ENCODE assay signal across 1 cellular context in the genomic region with DNA sequence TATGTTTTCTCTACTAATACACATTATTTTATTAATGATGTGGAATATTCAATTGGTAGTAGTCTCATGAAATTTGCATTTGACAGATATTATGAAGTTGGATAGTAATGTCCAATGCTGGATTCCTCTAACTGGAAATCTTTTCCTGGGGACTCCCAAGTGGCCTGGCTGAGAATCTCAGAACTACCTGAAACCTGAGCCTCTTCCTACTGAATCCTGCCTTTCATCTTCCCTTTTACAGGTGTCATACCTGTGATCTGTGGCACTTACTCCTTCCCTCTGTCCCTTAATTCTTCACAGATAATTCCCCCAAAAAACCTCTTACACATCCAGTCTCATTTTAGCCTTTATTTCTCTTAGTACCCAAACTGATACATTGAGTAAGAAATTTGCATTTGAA.
TF ChIP-seq lines count a peak whose summit lies in the region.

No MANE protein-coding gene starts in this region.

TF ChIP-seq in GM23338, 12 proteins besides CTCF, POLR2A, EP300 and RAD21 (continued from another document):
- TF ChIP-seq, protein P1, sequence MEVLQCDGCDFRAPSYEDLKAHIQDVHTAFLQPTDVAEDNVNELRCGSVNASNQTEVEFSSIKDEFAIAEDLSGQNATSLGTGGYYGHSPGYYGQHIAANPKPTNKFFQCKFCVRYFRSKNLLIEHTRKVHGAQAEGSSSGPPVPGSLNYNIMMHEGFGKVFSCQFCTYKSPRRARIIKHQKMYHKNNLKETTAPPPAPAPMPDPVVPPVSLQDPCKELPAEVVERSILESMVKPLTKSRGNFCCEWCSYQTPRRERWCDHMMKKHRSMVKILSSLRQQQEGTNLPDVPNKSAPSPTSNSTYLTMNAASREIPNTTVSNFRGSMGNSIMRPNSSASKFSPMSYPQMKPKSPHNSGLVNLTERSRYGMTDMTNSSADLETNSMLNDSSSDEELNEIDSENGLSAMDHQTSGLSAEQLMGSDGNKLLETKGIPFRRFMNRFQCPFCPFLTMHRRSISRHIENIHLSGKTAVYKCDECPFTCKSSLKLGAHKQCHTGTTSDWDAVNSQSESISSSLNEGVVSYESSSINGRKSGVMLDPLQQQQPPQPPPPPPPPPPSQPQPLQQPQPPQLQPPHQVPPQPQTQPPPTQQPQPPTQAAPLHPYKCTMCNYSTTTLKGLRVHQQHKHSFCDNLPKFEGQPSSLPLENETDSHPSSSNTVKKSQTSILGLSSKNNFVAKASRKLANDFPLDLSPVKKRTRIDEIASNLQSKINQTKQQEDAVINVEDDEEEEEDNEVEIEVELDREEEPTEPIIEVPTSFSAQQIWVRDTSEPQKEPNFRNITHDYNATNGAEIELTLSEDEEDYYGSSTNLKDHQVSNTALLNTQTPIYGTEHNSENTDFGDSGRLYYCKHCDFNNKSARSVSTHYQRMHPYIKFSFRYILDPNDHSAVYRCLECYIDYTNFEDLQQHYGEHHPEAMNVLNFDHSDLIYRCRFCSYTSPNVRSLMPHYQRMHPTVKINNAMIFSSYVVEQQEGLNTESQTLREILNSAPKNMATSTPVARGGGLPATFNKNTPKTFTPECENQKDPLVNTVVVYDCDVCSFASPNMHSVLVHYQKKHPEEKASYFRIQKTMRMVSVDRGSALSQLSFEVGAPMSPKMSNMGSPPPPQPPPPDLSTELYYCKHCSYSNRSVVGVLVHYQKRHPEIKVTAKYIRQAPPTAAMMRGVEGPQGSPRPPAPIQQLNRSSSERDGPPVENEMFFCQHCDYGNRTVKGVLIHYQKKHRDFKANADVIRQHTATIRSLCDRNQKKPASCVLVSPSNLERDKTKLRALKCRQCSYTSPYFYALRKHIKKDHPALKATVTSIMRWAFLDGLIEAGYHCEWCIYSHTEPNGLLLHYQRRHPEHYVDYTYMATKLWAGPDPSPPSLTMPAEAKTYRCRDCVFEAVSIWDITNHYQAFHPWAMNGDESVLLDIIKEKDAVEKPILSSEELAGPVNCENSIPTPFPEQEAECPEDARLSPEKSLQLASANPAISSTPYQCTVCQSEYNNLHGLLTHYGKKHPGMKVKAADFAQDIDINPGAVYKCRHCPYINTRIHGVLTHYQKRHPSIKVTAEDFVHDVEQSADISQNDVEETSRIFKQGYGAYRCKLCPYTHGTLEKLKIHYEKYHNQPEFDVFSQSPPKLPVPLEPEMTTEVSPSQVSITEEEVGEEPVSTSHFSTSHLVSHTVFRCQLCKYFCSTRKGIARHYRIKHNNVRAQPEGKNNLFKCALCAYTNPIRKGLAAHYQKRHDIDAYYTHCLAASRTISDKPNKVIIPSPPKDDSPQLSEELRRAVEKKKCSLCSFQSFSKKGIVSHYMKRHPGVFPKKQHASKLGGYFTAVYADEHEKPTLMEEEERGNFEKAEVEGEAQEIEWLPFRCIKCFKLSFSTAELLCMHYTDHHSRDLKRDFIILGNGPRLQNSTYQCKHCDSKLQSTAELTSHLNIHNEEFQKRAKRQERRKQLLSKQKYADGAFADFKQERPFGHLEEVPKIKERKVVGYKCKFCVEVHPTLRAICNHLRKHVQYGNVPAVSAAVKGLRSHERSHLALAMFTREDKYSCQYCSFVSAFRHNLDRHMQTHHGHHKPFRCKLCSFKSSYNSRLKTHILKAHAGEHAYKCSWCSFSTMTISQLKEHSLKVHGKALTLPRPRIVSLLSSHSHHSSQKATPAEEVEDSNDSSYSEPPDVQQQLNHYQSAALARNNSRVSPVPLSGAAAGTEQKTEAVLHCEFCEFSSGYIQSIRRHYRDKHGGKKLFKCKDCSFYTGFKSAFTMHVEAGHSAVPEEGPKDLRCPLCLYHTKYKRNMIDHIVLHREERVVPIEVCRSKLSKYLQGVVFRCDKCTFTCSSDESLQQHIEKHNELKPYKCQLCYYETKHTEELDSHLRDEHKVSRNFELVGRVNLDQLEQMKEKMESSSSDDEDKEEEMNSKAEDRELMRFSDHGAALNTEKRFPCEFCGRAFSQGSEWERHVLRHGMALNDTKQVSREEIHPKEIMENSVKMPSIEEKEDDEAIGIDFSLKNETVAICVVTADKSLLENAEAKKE (CRISPR knock-in tag; IDR thresholded peaks at IDR 0.05): no peak
- TF ChIP-seq CREB1 (CRISPR knock-in tag; IDR thresholded peaks at IDR 0.05; ENCODE audit: low read depth) (no peak), POLR2AphosphoS5 (IDR thresholded peaks at IDR 0.05; ENCODE audit: low read depth) (no peak), EZH2 (IDR thresholded peaks at IDR 0.05; ENCODE audit: low read depth, unreplicated experiment) (no peak), JUNB (IDR thresholded peaks at IDR 0.05; ENCODE audit: unreplicated experiment) (no peak), NANOG (IDR thresholded peaks at IDR 0.05; ENCODE audit: borderline replicate concordance) (no peak), ZNF114 (CRISPR knock-in tag; IDR thresholded peaks at IDR 0.05) (no peak), STAT1 (IDR thresholded peaks at IDR 0.05; ENCODE audit: unreplicated experiment) (no peak)
- TF ChIP-seq, protein P2, sequence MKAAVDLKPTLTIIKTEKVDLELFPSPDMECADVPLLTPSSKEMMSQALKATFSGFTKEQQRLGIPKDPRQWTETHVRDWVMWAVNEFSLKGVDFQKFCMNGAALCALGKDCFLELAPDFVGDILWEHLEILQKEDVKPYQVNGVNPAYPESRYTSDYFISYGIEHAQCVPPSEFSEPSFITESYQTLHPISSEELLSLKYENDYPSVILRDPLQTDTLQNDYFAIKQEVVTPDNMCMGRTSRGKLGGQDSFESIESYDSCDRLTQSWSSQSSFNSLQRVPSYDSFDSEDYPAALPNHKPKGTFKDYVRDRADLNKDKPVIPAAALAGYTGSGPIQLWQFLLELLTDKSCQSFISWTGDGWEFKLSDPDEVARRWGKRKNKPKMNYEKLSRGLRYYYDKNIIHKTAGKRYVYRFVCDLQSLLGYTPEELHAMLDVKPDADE (IDR thresholded peaks at IDR 0.05): no peak
